In the genomic region with DNA sequence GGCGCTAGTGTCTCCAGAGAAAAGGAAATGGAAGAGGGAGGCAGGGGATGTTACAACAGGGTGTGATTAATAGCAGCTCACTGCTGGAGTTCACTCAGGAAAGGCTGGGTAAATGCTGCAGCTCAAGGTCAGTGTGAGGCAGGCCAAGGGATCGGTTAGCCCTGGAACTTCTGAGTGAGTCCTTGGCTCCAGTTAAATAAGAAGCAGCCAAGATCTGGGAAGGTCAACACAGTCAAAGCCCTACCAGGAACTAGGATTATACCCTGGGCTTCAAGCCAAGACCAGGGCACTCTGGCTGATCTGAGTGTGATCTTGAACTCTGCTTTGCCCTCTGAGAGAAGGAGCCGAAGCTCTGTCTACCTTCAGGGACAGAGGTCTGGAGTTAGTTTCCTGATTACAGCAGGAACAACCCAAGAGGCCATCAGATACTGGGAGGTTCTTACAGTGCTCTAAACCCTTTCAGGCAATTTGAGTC, we compare ENCODE assay signal across 9 cellular contexts. TPM values are rescaled to one million over a fixed set of nuclear protein-coding genes. Genes with fewer than 3 reads are reported as not detected.
A peak's percentile ranks its signal among the peaks of the same experiment; 100 is the strongest.
DNase-seq lines count a peak whose midpoint lies in the region; ATAC-seq, FAIRE-seq and TF ChIP-seq lines count a peak whose summit lies in the region.
"Had no signal": no experiment of that assay in that cellular context is flagged by ENCODE, and none has a peak within 500 bp of the region (broad histone marks: within the 10 kb centered on the region; RNA-seq: fewer than 3 reads in every experiment).

No MANE protein-coding gene starts in this region.

- H3K4me1 ChIP-seq in SK-N-SH (ENCODE audit: control insufficient read depth in 1 of 2, insufficient read depth in 2 of 2, low read depth in 1 of 2, low read length in 1 of 2) = peaks cover 7 to 22% of the 10 kb centered on the region in 2 experiments

- intact Hi-C loops in left cardiac atrium (cut with DNase I) = no loop called here

- peak overlapping the region; percentile 34; the same call in 1 of the 2 replicates for H3K4me2 ChIP-seq in SK-N-SH

- H3K9me2 ChIP-seq in SK-N-SH = no peaks in the 10 kb centered on the region

- POLR2A ChIA-PET in SK-N-SH (lab: Yijun Ruan, JAX) = no interaction called here

- no peak; a peak in 1 of 4 replicates for TF ChIP-seq EP300 in SK-N-SH (IDR thresholded peaks at IDR 0.05; ENCODE audit: borderline replicate concordance in 1 of 2, low read depth in 1 of 2, low read length in 1 of 2)

- H3K79me2 ChIP-seq in SK-N-SH (ENCODE audit: insufficient read depth) = no peaks in the 10 kb centered on the region

- DNase-seq in GOT3 (lab: John Stamatoyannopoulos, UW) = peak; percentile 48
- DNase-seq in SK-N-SH = no peak
- peak; percentile 78 for DNase-seq in left cardiac atrium
- DNase-seq in skeletal muscle cell (ENCODE audit: low read depth) = peak; percentile 60
- DNase-seq in GM19239 (ENCODE audit: insufficient read length, low spot score) = no peak
- DNase-seq in GF-D8 (lab: John Stamatoyannopoulos, UW) = no peak
- DNase-seq in T-helper 1 cell = no peak

- peak; percentile 94 to 95 for ATAC-seq in left cardiac atrium
- ATAC-seq in GM21619 (IDR thresholded peaks at IDR 0.05; ENCODE audit: unreplicated experiment) = no peak

- no peak overlapping the region for H3K9ac ChIP-seq in SK-N-SH

- CTCF ChIA-PET in SK-N-SH (lab: Yijun Ruan, JAX) = no interaction called here

- TF ChIP-seq RAD21 in SK-N-SH (IDR thresholded peaks at IDR 0.05; ENCODE audit: low read length) = no peak

- no peaks in the 10 kb centered on the region for H4K20me1 ChIP-seq in SK-N-SH (ENCODE audit: insufficient read depth)

- FAIRE-seq in GM19239 (lab: Jason Lieb, UNC) = no peak

- WGBS in SK-N-SH (ENCODE audit: low lambda C conversion rate) = 10% methylated on average over 3 of the region's 3 CpGs

- no peak for TF ChIP-seq CTCF in SK-N-SH (IDR thresholded peaks at IDR 0.05)

- H2AFZ ChIP-seq in SK-N-SH (ENCODE audit: low read depth) = peak overlapping the region; percentile 17; the same call in 1 of the 2 replicates

- no peak overlapping the region for H3K4me3 ChIP-seq in SK-N-SH (ENCODE audit: low read depth in 2 of 2, low read length in 1 of 2)
- H3K4me3 ChIP-seq in skeletal muscle cell (ENCODE audit: low read depth, low read length) = no peak overlapping the region

- H3F3A ChIP-seq in SK-N-SH (replicated peaks; ENCODE audit: insufficient read depth) = peaks cover 28% of the 10 kb centered on the region

- H3K27ac ChIP-seq in SK-N-SH (ENCODE audit: low read depth in 2 of 2, low read length in 1 of 2) = peak overlapping the region; percentile 36 to 47; a peak in 3 of 4 replicates

- no peaks in the 10 kb centered on the region for H3K9me3 ChIP-seq in SK-N-SH

- no peaks in the 10 kb centered on the region for H3K36me3 ChIP-seq in SK-N-SH (replicated peaks in 1 of 2; ENCODE audit: control insufficient read depth in 1 of 2, insufficient read depth in 2 of 2, low read length in 1 of 2)

- no peaks in the 10 kb centered on the region; the same call in 1 of the 2 replicates for H3K27me3 ChIP-seq in SK-N-SH (ENCODE audit: insufficient read depth)

TF ChIP-seq in SK-N-SH, 30 proteins besides CTCF, POLR2A, EP300 and RAD21 (continues in another document):
- TF ChIP-seq TCF12 (IDR thresholded peaks at IDR 0.05) (peak; percentile 32; the same call in 1 of the 2 replicates), USF1 (IDR thresholded peaks at IDR 0.05; ENCODE audit: borderline replicate concordance, low read depth) (no peak), GABPA (IDR thresholded peaks at IDR 0.05; ENCODE audit: low read depth) (no peak), JUND (IDR thresholded peaks at IDR 0.05) (no peak), REST (IDR thresholded peaks at IDR 0.05; ENCODE audit: low read depth, low read length) (no peak), EZH2phosphoT487 (IDR thresholded peaks at IDR 0.05; ENCODE audit: borderline replicate concordance, low read depth) (no peak), SIN3A (IDR thresholded peaks at IDR 0.05; ENCODE audit: borderline replicate concordance, low read depth, low read length) (no peak), FOSL2 (IDR thresholded peaks at IDR 0.05; ENCODE audit: borderline replicate concordance, low read depth) (no peak), YY1 (IDR thresholded peaks at IDR 0.05; ENCODE audit: low read depth) (no peak), USF2 (IDR thresholded peaks at IDR 0.05; ENCODE audit: borderline replicate concordance, low read depth, low read length) (no peak), TAF1 (IDR thresholded peaks at IDR 0.05; ENCODE audit: borderline replicate concordance, low read depth, low read length) (no peak), SMC3 (IDR thresholded peaks at IDR 0.05; ENCODE audit: low read depth, low read length) (no peak), GATA2 (CRISPR knock-in tag; IDR thresholded peaks at IDR 0.05) (no peak), RXRA (IDR thresholded peaks at IDR 0.05; ENCODE audit: borderline replicate concordance, low read depth) (peak; percentile 75; the same call in 1 of the 2 replicates), NFIC (IDR thresholded peaks at IDR 0.05; ENCODE audit: borderline replicate concordance) (peak; percentile 82)
- TF ChIP-seq, protein P1, sequence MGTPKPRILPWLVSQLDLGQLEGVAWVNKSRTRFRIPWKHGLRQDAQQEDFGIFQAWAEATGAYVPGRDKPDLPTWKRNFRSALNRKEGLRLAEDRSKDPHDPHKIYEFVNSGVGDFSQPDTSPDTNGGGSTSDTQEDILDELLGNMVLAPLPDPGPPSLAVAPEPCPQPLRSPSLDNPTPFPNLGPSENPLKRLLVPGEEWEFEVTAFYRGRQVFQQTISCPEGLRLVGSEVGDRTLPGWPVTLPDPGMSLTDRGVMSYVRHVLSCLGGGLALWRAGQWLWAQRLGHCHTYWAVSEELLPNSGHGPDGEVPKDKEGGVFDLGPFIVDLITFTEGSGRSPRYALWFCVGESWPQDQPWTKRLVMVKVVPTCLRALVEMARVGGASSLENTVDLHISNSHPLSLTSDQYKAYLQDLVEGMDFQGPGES (IDR thresholded peaks at IDR 0.05; ENCODE audit: low read depth, low read length) = no peak
- TF ChIP-seq, protein P2, sequence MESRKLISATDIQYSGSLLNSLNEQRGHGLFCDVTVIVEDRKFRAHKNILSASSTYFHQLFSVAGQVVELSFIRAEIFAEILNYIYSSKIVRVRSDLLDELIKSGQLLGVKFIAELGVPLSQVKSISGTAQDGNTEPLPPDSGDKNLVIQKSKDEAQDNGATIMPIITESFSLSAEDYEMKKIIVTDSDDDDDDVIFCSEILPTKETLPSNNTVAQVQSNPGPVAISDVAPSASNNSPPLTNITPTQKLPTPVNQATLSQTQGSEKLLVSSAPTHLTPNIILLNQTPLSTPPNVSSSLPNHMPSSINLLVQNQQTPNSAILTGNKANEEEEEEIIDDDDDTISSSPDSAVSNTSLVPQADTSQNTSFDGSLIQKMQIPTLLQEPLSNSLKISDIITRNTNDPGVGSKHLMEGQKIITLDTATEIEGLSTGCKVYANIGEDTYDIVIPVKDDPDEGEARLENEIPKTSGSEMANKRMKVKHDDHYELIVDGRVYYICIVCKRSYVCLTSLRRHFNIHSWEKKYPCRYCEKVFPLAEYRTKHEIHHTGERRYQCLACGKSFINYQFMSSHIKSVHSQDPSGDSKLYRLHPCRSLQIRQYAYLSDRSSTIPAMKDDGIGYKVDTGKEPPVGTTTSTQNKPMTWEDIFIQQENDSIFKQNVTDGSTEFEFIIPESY (IDR thresholded peaks at IDR 0.05; ENCODE audit: borderline replicate concordance, low read depth) = no peak

RNA-seq across cellular contexts. Expression of gene TPD52L1, which starts 44.3 kb away (rescaled TPM):
- polyA plus RNA-seq in SK-N-SH (2012; rRNA removed) = 0.13 and 0.19 TPM in 2 replicates
- polyA plus RNA-seq in SK-N-SH (2012; cell fraction: cytosol; rRNA removed) = 0.14 and 0.17 TPM in 2 replicates
- 0.12 TPM in 1 of 2 replicates, not detected in the other for polyA plus RNA-seq in SK-N-SH (2012; cell fraction: nucleus; rRNA removed)
- 10 to 100 TPM; 27.9 to 50.4 TPM for total RNA-seq in left cardiac atrium
- total RNA-seq: T-helper 2 cell treated with Interferon-gamma antibody and Interleukin-4, amounts not matched to agents 100 ng/mL and 5 ng/mL, for 36 hours had no signal

Comparison
In these comparisons a context has a peak if more than half of its experiments do, and no peak if none do; other contexts are left out.
1. DNase-seq: peak in GOT3 (single experiment), left cardiac atrium (single experiment) and skeletal muscle cell (single experiment); none in SK-N-SH (single experiment), GM19239 (single experiment), GF-D8 (single experiment) and T-helper 1 cell (0 of 5).